In the genomic region with DNA sequence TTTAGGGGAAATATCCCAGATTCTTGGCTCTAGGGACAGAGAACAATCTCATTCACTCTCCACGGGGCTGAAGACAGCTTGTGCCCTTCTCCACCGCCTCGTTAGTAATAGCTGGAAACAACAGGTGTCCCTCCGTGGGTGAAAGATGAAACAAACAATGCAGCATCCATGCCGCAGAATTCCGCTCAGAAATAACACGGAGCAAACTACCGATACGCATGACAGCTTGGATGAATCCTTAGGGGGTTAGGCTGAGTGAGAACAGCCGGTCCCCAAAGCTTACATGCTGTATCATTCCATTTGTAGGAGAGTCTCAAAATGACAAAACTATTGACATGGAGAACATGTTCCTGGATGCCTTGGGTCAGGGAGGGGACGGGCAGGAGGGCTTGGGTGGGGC, we compare ENCODE assay signal across 36 cellular contexts. TPM values are rescaled to one million over a fixed set of nuclear protein-coding genes. Genes with fewer than 3 reads are reported as not detected.
"Had no signal": no experiment of that assay in that cellular context is flagged by ENCODE, and none has a peak within 500 bp of the region (broad histone marks: within the 10 kb centered on the region; RNA-seq: fewer than 3 reads in every experiment).

No MANE protein-coding gene starts in this region.

- H3K9me3 ChIP-seq: MG63 had no signal

- DNase-seq: activated CD4-positive, alpha-beta T cell treated with anti-CD3 and anti-CD28 coated beads for 1 hour; activated CD4-positive, alpha-beta T cell treated with anti-CD3 and anti-CD28 coated beads for 48 hours; activated CD4-positive, alpha-beta T cell treated with anti-CD3 and anti-CD28 coated beads, Interleukin-2, amount 50 U/mL, for 4 hours; activated CD4-positive, CD25-positive, alpha-beta regulatory T cell; activated CD8-positive, alpha-beta T cell treated with anti-CD3 and anti-CD28 coated beads for 36 hours; activated effector memory CD4-positive, alpha-beta T cell treated with anti-CD3 and anti-CD28 coated beads, Interleukin-2, amount 50 U/mL, for 16 hours; activated naive CD4-positive, alpha-beta T cell; activated naive CD4-positive, alpha-beta T cell treated with anti-CD3 and anti-CD28 coated beads, Interleukin-2, amount 50 U/mL, for 16 hours; activated naive CD8-positive, alpha-beta T cell treated with anti-CD3 and anti-CD28 coated beads for 36 hours; activated T-cell treated with anti-CD3 and anti-CD28 coated beads, Interleukin-2, amount 50 U/mL, for 1 hour; activated T-cell treated with anti-CD3 and anti-CD28 coated beads, Interleukin-2, amount 50 U/mL, for 72 hours; amniotic stem cell; aorta; brain microvascular endothelial cell; central memory CD4-positive, alpha-beta T cell; Karpas-422; KBM-7; MG63; NCI-H1048; NCI-H1105 treated with DMSO at 0.1 percent for 48 hours; NCI-H1436; NCI-H1694; NCI-H1930; NCI-H2081 treated with DMSO at 0.1 percent for 48 hours; NCI-H510A; NCI-H526; NCI-H748 treated with DMSO at 0.1 percent for 48 hours; OCI-M1; Right ventricle myocardium superior; T1000; WERI-Rb-1 had no signal

- ATAC-seq: activated CD8-positive, alpha-beta T cell treated with anti-CD3 and anti-CD28 coated beads for 36 hours; activated T-cell treated with anti-CD3 and anti-CD28 coated beads, Interleukin-2, amount 50 U/mL, for 72 hours; activated T-helper 17 cell treated with anti-CD3 and anti-CD28 coated beads, Interleukin-2, amount 50 U/mL, for 72 hours had no signal

- H3K27me3 ChIP-seq: brain microvascular endothelial cell had no signal

- H3K36me3 ChIP-seq: brain microvascular endothelial cell, MG63, WERI-Rb-1 had no signal

- H3K4me3 ChIP-seq: MG63, SK-N-MC had no signal

- H3K27ac ChIP-seq: brain microvascular endothelial cell, SK-N-MC, WERI-Rb-1 had no signal

RNA-seq across cellular contexts. Expression of a gene that starts 29.4 kb away (rescaled TPM):
- total RNA-seq: activated CD8-positive, alpha-beta memory T cell treated with anti-CD3 and anti-CD28 coated beads for 36 hours; activated CD8-positive, alpha-beta T cell treated with anti-CD3 and anti-CD28 coated beads for 36 hours; activated naive CD8-positive, alpha-beta T cell treated with anti-CD3 and anti-CD28 coated beads for 36 hours; activated T-cell treated with anti-CD3 and anti-CD28 coated beads, Interleukin-2, amount 50 U/mL, for 72 hours; activated T-helper 17 cell treated with anti-CD3 and anti-CD28 coated beads, Interleukin-2, amount 50 U/mL, for 72 hours; aorta; Right ventricle myocardium superior; T-helper 1 cell treated with Interleukin-12 subunit alpha and Interleukin-12 subunit beta and Interleukin-4 antibody, amounts not matched to agents 30 ng/mL and 1 ng/mL, for 36 hours; T-helper 2 cell treated with Interferon-gamma antibody and Interleukin-4, amounts not matched to agents 100 ng/mL and 5 ng/mL, for 36 hours had no signal

RNA-seq across cellular contexts. Expression of a gene that starts 50.5 kb away (rescaled TPM):
- total RNA-seq: activated CD8-positive, alpha-beta memory T cell treated with anti-CD3 and anti-CD28 coated beads for 36 hours; activated CD8-positive, alpha-beta T cell treated with anti-CD3 and anti-CD28 coated beads for 36 hours; activated naive CD8-positive, alpha-beta T cell treated with anti-CD3 and anti-CD28 coated beads for 36 hours; activated T-cell treated with anti-CD3 and anti-CD28 coated beads, Interleukin-2, amount 50 U/mL, for 72 hours; activated T-helper 17 cell treated with anti-CD3 and anti-CD28 coated beads, Interleukin-2, amount 50 U/mL, for 72 hours; aorta; Right ventricle myocardium superior; T-helper 1 cell treated with Interleukin-12 subunit alpha and Interleukin-12 subunit beta and Interleukin-4 antibody, amounts not matched to agents 30 ng/mL and 1 ng/mL, for 36 hours; T-helper 2 cell treated with Interferon-gamma antibody and Interleukin-4, amounts not matched to agents 100 ng/mL and 5 ng/mL, for 36 hours had no signal
